ENCODE assay signal across 2 cellular contexts in genomic region chr6:30676660-30677270, GRCh38.
TF ChIP-seq lines count a peak whose summit lies in the region.

No MANE protein-coding gene starts in this region.

TF ChIP-seq in liver, 16 proteins besides CTCF, POLR2A, EP300 and RAD21:
- TF ChIP-seq RXRA (IDR thresholded peaks at IDR 0.05) (peak; percentile 90 to 95), EGR1 (IDR thresholded peaks at IDR 0.05; ENCODE audit: low read depth in 2 of 2) (no peak), HNF4G (IDR thresholded peaks at IDR 0.05) (peak; percentile 52), REST (IDR thresholded peaks at IDR 0.05) (no peak), JUND (IDR thresholded peaks at IDR 0.05) (peak in 1 of 2 donors; percentile 25), ZBTB33 (IDR thresholded peaks at IDR 0.05) (peak; percentile 29), MAX (IDR thresholded peaks at IDR 0.05) (peak; percentile 41), TAF1 (conservative IDR thresholded peaks at IDR 0.05) (no peak), FOXA2 (IDR thresholded peaks at IDR 0.05) (peak; percentile 23), NR2F2 (IDR thresholded peaks at IDR 0.05) (no peak), FOXA1 (IDR thresholded peaks at IDR 0.05) (peak; percentile 37), SP1 (IDR thresholded peaks at IDR 0.05) (peak; percentile 35), YY1 (IDR thresholded peaks at IDR 0.05) (peak; percentile 55), ATF3 (IDR thresholded peaks at IDR 0.05) (no peak), HNF4A (conservative IDR thresholded peaks at IDR 0.05) (peak; percentile 86 to 94), GABPA (IDR thresholded peaks at IDR 0.05 in 1 of 2, conservative IDR thresholded peaks at IDR 0.05 in 1 of 2) (peak in 1 of 2 donors; percentile 17)

TF ChIP-seq in HepG2, 621 proteins besides CTCF, POLR2A, EP300 and RAD21:
- TF ChIP-seq ZNF629 (CRISPR knock-in tag; conservative IDR thresholded peaks at IDR 0.05) (no peak), ZNF850 (CRISPR knock-in tag; conservative IDR thresholded peaks at IDR 0.05) (no peak), ZNF615 (CRISPR knock-in tag; IDR thresholded peaks at IDR 0.05; ENCODE audit: borderline replicate concordance) (no peak), ZXDC (CRISPR knock-in tag; IDR thresholded peaks at IDR 0.05) (no peak), ZNF547 (CRISPR knock-in tag; IDR thresholded peaks at IDR 0.05) (no peak)
TF ChIP-seq in HepG2: peak in this region for 0.
